ENCODE assay signal across 34 cellular contexts in genomic region chr10:118204292-118204943, GRCh38.
"Had no signal": no experiment of that assay in that cellular context is flagged by ENCODE, and none has a peak within 500 bp of the region (broad histone marks: within the 10 kb centered on the region; RNA-seq: fewer than 3 reads in every experiment).

No MANE protein-coding gene starts in this region.

- H3K27me3 ChIP-seq: ascending aorta, colonic mucosa, dorsolateral prefrontal cortex, gastroesophageal sphincter, ovary, right lobe of liver, testis, transverse colon had no signal

- H3K27me3 Mint-ChIP-seq: brain had no signal

- H3K36me3 ChIP-seq: ascending aorta, cardiac muscle cell, colonic mucosa, gastroesophageal sphincter, ovary, right lobe of liver, transverse colon had no signal

- H3K4me3 ChIP-seq: ascending aorta, cardiac muscle cell, colonic mucosa, dorsolateral prefrontal cortex, gastroesophageal sphincter, ovary, right lobe of liver, testis, transverse colon had no signal

- H3K4me1 Mint-ChIP-seq: activated CD4-positive, alpha-beta T cell treated with anti-CD3 and anti-CD28 coated beads, Interleukin-2, amount 10 ng/mL, durations not matched to agents 24 days and 14 days; activated naive CD4-positive, alpha-beta T cell treated with anti-CD3 and anti-CD28 coated beads, Interleukin-2, amount 10 ng/mL, durations not matched to agents 7 days and 5 days; activated naive CD8-positive, alpha-beta T cell treated with anti-CD3 and anti-CD28 coated beads, Interleukin-2, amount 10 ng/mL, durations not matched to agents 7 days and 5 days; mesothelial cell of epicardium; naive B cell had no signal

- H3K9me3 Mint-ChIP-seq: activated CD4-positive, alpha-beta memory T cell treated with anti-CD3 and anti-CD28 coated beads for 36 hours; activated CD4-positive, alpha-beta T cell treated with anti-CD3 and anti-CD28 coated beads, Interleukin-2, amount 10 ng/mL, durations not matched to agents 24 days and 14 days; activated naive CD4-positive, alpha-beta T cell treated with anti-CD3 and anti-CD28 coated beads, Interleukin-2, amount 10 ng/mL, durations not matched to agents 7 days and 5 days; activated naive CD8-positive, alpha-beta T cell treated with anti-CD3 and anti-CD28 coated beads, Interleukin-2, amount 10 ng/mL, durations not matched to agents 7 days and 5 days; activated T-cell treated with anti-CD3 and anti-CD28 coated beads, Interleukin-2, amount 50 U/mL, for 24 hours; nephron progenitor cell had no signal

- H3K36me3 Mint-ChIP-seq: activated CD4-positive, alpha-beta memory T cell treated with anti-CD3 and anti-CD28 coated beads for 36 hours; activated naive CD4-positive, alpha-beta T cell treated with anti-CD3 and anti-CD28 coated beads, Interleukin-2, amount 10 ng/mL, durations not matched to agents 7 days and 5 days; activated naive CD8-positive, alpha-beta T cell treated with anti-CD3 and anti-CD28 coated beads, Interleukin-2, amount 10 ng/mL, durations not matched to agents 7 days and 5 days; brain; mesothelial cell of epicardium; naive B cell had no signal

- H3K27ac ChIP-seq: ascending aorta, cardiac muscle cell, colonic mucosa, dorsolateral prefrontal cortex, gastroesophageal sphincter, ovary, right lobe of liver, testis, transverse colon, VCaP had no signal

- H3K27ac Mint-ChIP-seq: activated CD4-positive, alpha-beta memory T cell treated with anti-CD3 and anti-CD28 coated beads for 36 hours; activated CD4-positive, alpha-beta T cell treated with anti-CD3 and anti-CD28 coated beads, Interleukin-2, amount 10 ng/mL, durations not matched to agents 24 days and 14 days; activated naive CD4-positive, alpha-beta T cell treated with anti-CD3 and anti-CD28 coated beads, Interleukin-2, amount 10 ng/mL, durations not matched to agents 7 days and 5 days; activated naive CD8-positive, alpha-beta T cell treated with anti-CD3 and anti-CD28 coated beads, Interleukin-2, amount 10 ng/mL, durations not matched to agents 7 days and 5 days; activated T-cell treated with anti-CD3 and anti-CD28 coated beads, Interleukin-2, amount 50 U/mL, for 24 hours; brain; mesothelial cell of epicardium; naive B cell; nephron progenitor cell; progenitor cell of endocrine pancreas had no signal

- DNase-seq: activated CD4-positive, alpha-beta memory T cell treated with anti-CD3 and anti-CD28 coated beads for 36 hours; activated CD4-positive, alpha-beta T cell treated with anti-CD3 and anti-CD28 coated beads, Interleukin-2, amount 10 ng/mL, durations not matched to agents 24 days and 14 days; activated CD4-positive, CD25-positive, alpha-beta regulatory T cell treated with anti-CD3 and anti-CD28 coated beads, Interleukin-2, amount 50 U/mL, for 72 hours; activated CD8-positive, alpha-beta memory T cell treated with anti-CD3 and anti-CD28 coated beads, Interleukin-2, amount 50 U/mL, for 48 hours; activated gamma-delta T cell; activated naive CD4-positive, alpha-beta T cell treated with anti-CD3 and anti-CD28 coated beads, Interleukin-2, amount 10 ng/mL, durations not matched to agents 7 days and 5 days; activated naive CD8-positive, alpha-beta T cell treated with anti-CD3 and anti-CD28 coated beads, Interleukin-2, amount 10 ng/mL, durations not matched to agents 7 days and 5 days; activated T-cell treated with anti-CD3 and anti-CD28 coated beads, Interleukin-2, amount 50 U/mL, for 24 hours; cerebellar nuclear complex; colonic mucosa; dorsolateral prefrontal cortex; effector memory CD4-positive, alpha-beta T cell; erythroblast; head of caudate nucleus; hippocampal formation; left cardiac atrium; left ventricle myocardium superior; mammary epithelial cell; naive B cell; nephron progenitor cell; ovary; right lobe of liver; stimulated activated CD4-positive, alpha-beta T cell treated with anti-CD3 and anti-CD28 coated beads, Interleukin-12 subunit alpha, Interleukin-12 subunit beta, amount 100 ng/mL, for 4 hours; stimulated activated CD4-positive, alpha-beta T cell treated with anti-CD3 and anti-CD28 coated beads, Interleukin-4, amount 100 ng/mL, for 1 hour; stimulated activated naive CD8-positive, alpha-beta T cell treated with anti-CD3 and anti-CD28 coated beads, Interleukin-15, Interleukin-2, amounts not matched to agents 100 U/mL and 50 U/mL, for 24 hours; testis; transverse colon had no signal

- H3K9me3 ChIP-seq: ascending aorta, colonic mucosa, gastroesophageal sphincter, ovary, right lobe of liver, testis, transverse colon had no signal

- H3K4me1 ChIP-seq: ascending aorta, colonic mucosa, gastroesophageal sphincter, right lobe of liver, testis had no signal

- H3K4me3 Mint-ChIP-seq: activated CD4-positive, alpha-beta memory T cell treated with anti-CD3 and anti-CD28 coated beads for 36 hours; activated CD4-positive, alpha-beta T cell treated with anti-CD3 and anti-CD28 coated beads, Interleukin-2, amount 10 ng/mL, durations not matched to agents 24 days and 14 days; activated naive CD4-positive, alpha-beta T cell treated with anti-CD3 and anti-CD28 coated beads, Interleukin-2, amount 10 ng/mL, durations not matched to agents 7 days and 5 days; activated naive CD8-positive, alpha-beta T cell treated with anti-CD3 and anti-CD28 coated beads, Interleukin-2, amount 10 ng/mL, durations not matched to agents 7 days and 5 days; activated T-cell treated with anti-CD3 and anti-CD28 coated beads, Interleukin-2, amount 50 U/mL, for 24 hours; brain; mesothelial cell of epicardium; naive B cell; nephron progenitor cell had no signal
